In the genomic region with DNA sequence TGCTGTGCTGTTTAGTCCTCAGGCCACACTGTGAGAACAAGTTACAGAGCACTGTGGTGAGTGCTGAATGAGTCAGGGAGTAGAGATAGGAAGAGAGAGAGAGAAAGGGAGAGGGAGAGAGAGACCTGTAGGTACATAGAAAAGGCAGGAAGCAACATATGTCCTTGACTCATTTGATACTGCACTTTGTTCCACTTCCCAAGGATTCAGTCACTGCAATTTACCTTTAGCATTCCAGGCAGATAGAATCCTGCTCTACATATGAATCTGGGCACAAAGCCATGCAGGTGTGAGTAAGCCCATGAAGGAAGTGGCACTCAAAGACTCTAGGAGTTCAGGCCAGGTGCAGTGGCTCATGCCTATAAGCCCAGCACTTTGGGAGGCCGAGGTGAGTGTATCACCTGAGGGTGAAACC, we compare ENCODE assay signal across 1 cellular context.
TF ChIP-seq lines count a peak whose summit lies in the region.

No MANE protein-coding gene starts in this region.

TF ChIP-seq in HepG2, 621 proteins besides CTCF, POLR2A, EP300 and RAD21 (continued from another document):
- TF ChIP-seq, protein P1, sequence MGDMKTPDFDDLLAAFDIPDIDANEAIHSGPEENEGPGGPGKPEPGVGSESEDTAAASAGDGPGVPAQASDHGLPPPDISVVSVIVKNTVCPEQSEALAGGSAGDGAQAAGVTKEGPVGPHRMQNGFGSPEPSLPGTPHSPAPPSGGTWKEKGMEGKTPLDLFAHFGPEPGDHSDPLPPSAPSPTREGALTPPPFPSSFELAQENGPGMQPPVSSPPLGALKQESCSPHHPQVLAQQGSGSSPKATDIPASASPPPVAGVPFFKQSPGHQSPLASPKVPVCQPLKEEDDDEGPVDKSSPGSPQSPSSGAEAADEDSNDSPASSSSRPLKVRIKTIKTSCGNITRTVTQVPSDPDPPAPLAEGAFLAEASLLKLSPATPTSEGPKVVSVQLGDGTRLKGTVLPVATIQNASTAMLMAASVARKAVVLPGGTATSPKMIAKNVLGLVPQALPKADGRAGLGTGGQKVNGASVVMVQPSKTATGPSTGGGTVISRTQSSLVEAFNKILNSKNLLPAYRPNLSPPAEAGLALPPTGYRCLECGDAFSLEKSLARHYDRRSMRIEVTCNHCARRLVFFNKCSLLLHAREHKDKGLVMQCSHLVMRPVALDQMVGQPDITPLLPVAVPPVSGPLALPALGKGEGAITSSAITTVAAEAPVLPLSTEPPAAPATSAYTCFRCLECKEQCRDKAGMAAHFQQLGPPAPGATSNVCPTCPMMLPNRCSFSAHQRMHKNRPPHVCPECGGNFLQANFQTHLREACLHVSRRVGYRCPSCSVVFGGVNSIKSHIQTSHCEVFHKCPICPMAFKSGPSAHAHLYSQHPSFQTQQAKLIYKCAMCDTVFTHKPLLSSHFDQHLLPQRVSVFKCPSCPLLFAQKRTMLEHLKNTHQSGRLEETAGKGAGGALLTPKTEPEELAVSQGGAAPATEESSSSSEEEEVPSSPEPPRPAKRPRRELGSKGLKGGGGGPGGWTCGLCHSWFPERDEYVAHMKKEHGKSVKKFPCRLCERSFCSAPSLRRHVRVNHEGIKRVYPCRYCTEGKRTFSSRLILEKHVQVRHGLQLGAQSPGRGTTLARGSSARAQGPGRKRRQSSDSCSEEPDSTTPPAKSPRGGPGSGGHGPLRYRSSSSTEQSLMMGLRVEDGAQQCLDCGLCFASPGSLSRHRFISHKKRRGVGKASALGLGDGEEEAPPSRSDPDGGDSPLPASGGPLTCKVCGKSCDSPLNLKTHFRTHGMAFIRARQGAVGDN (CRISPR knock-in tag; IDR thresholded peaks at IDR 0.05) = no peak
- TF ChIP-seq ZNF354B (CRISPR knock-in tag; IDR thresholded peaks at IDR 0.05) (no peak), ZNF644 (CRISPR knock-in tag; IDR thresholded peaks at IDR 0.05; ENCODE audit: low read depth) (no peak), ZNF792 (CRISPR knock-in tag; IDR thresholded peaks at IDR 0.05) (no peak), TEAD3 (CRISPR knock-in tag; optimal IDR thresholded peaks at IDR 0.05; ENCODE audit: borderline replicate concordance) (peak; percentile 47), FOSL2 (CRISPR knock-in tag; IDR thresholded peaks at IDR 0.05) (0 out of 2 replicates have a peak, but pooled peaks have one; percentile 23), MTA1 (CRISPR knock-in tag; IDR thresholded peaks at IDR 0.05; ENCODE audit: borderline replicate concordance) (no peak), ZNF263 (CRISPR knock-in tag; IDR thresholded peaks at IDR 0.05) (no peak)
- TF ChIP-seq, protein P2, sequence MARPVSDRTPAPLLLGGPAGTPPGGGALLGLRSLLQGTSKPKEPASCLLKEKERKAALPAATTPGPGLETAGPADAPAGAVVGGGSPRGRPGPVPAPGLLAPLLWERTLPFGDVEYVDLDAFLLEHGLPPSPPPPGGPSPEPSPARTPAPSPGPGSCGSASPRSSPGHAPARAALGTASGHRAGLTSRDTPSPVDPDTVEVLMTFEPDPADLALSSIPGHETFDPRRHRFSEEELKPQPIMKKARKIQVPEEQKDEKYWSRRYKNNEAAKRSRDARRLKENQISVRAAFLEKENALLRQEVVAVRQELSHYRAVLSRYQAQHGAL (CRISPR knock-in tag; IDR thresholded peaks at IDR 0.05; ENCODE audit: not compliant biosample characterization) = no peak
- TF ChIP-seq, protein P3, sequence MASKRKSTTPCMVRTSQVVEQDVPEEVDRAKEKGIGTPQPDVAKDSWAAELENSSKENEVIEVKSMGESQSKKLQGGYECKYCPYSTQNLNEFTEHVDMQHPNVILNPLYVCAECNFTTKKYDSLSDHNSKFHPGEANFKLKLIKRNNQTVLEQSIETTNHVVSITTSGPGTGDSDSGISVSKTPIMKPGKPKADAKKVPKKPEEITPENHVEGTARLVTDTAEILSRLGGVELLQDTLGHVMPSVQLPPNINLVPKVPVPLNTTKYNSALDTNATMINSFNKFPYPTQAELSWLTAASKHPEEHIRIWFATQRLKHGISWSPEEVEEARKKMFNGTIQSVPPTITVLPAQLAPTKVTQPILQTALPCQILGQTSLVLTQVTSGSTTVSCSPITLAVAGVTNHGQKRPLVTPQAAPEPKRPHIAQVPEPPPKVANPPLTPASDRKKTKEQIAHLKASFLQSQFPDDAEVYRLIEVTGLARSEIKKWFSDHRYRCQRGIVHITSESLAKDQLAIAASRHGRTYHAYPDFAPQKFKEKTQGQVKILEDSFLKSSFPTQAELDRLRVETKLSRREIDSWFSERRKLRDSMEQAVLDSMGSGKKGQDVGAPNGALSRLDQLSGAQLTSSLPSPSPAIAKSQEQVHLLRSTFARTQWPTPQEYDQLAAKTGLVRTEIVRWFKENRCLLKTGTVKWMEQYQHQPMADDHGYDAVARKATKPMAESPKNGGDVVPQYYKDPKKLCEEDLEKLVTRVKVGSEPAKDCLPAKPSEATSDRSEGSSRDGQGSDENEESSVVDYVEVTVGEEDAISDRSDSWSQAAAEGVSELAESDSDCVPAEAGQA (IDR thresholded peaks at IDR 0.05; ENCODE audit: low read depth) = no peak
- TF ChIP-seq, protein P3 (CRISPR knock-in tag; IDR thresholded peaks at IDR 0.05; ENCODE audit: borderline replicate concordance) = no peak
